5 cellular contexts compared by ENCODE assay signal in the genomic region with DNA sequence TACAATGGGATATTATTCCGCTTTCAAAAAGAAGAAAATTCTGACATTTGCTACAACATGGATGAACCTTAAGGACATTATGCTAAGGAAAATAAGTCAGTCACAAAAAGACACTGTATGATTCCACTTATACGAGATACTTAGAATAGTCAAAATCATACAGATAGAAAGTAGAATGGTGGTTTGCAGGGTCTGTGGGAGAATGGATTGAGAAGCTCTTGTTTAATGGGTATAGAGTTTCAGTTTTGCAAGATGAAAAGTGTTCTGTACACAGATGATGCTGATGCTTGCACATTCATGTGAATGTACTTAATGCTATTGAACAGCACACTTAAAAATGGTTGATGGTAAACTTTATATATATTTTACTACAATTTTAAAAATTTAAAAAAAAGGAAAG.
"Had no signal": no experiment of that assay in that cellular context is flagged by ENCODE, and none has a peak within 500 bp of the region (broad histone marks: within the 10 kb centered on the region; RNA-seq: fewer than 3 reads in every experiment).

No MANE protein-coding gene starts in this region.

- ATAC-seq: GM23338, K562 had no signal

- H3K4me2 ChIP-seq: GM23338 had no signal

- H2AFZ ChIP-seq: GM23338 had no signal

- DNase-seq: H9, HCEC 1CT, IMR-90 had no signal

- H3K4me3 ChIP-seq: GM23338, K562 had no signal
